In genomic region chr7:6248581-6248980, GRCh38 we compare ENCODE assay signal across 1 cellular context.
TF ChIP-seq lines count a peak whose summit lies in the region.

No MANE protein-coding gene starts in this region.

TF ChIP-seq in K562, 482 proteins besides CTCF, POLR2A, EP300 and RAD21 (continued from another document):
- no peak for TF ChIP-seq CHD7 (IDR thresholded peaks at IDR 0.05; ENCODE audit: low read depth, low read length)
- TF ChIP-seq ZNF79 (CRISPR knock-in tag; IDR thresholded peaks at IDR 0.05; ENCODE audit: low read depth): no peak
- no peak for TF ChIP-seq BRCA1 (IDR thresholded peaks at IDR 0.05)
- TF ChIP-seq BRCA1 (CRISPR knock-in tag; IDR thresholded peaks at IDR 0.05): 0 out of 2 replicates have a peak, but pooled peaks have one; percentile 38
- 0 out of 2 replicates have a peak, but pooled peaks have one; percentile 8 for TF ChIP-seq ARID1B (IDR thresholded peaks at IDR 0.05)
- no peak for TF ChIP-seq ZNF263 (CRISPR knock-in tag; IDR thresholded peaks at IDR 0.05; ENCODE audit: borderline replicate concordance)
- no peak for TF ChIP-seq CBFA2T2 (conservative IDR thresholded peaks at IDR 0.05)
- peak; percentile 49 for TF ChIP-seq ATF3 (IDR thresholded peaks at IDR 0.05)
- no peak for TF ChIP-seq ATF3 (CRISPR knock-in tag; conservative IDR thresholded peaks at IDR 0.05)
- no peak for TF ChIP-seq ZC3H4 (CRISPR knock-in tag; IDR thresholded peaks at IDR 0.05; ENCODE audit: borderline replicate concordance)
- TF ChIP-seq C11orf30 (IDR thresholded peaks at IDR 0.05; ENCODE audit: low read depth): peak; percentile 20; the same call in 1 of the 2 replicates
- no peak for TF ChIP-seq SREBF2 (CRISPR knock-in tag; IDR thresholded peaks at IDR 0.05)
- TF ChIP-seq SAFB2 (IDR thresholded peaks at IDR 0.05; ENCODE audit: borderline replicate concordance, low read depth, low read length, severe bottlenecking): no peak
- TF ChIP-seq ELK3 (CRISPR knock-in tag; IDR thresholded peaks at IDR 0.05): no peak
- TF ChIP-seq KDM1A (IDR thresholded peaks at IDR 0.05): peak in 1 of 2 experiments; percentile 7; a peak in 1 of 4 replicates
- TF ChIP-seq FOXJ3 (CRISPR knock-in tag; IDR thresholded peaks at IDR 0.05): no peak
- no peak for TF ChIP-seq FUS (optimal IDR thresholded peaks at IDR 0.05; ENCODE audit: low read depth, low read length)
- no peak for TF ChIP-seq ZNF77 (CRISPR knock-in tag; IDR thresholded peaks at IDR 0.05)
- no peak for TF ChIP-seq OTX1 (CRISPR knock-in tag; IDR thresholded peaks at IDR 0.05)
- TF ChIP-seq HNRNPH1 (optimal IDR thresholded peaks at IDR 0.05; ENCODE audit: low read depth, low read length): no peak
- peak; percentile 37; the same call in 1 of the 2 replicates for TF ChIP-seq JUND (IDR thresholded peaks at IDR 0.05; ENCODE audit: borderline replicate concordance, low read depth, low read length)
- TF ChIP-seq JUND (tag; IDR thresholded peaks at IDR 0.05; ENCODE audit: borderline replicate concordance, low read depth, low read length): no peak
- peak; percentile 35; the same call in 1 of the 2 replicates for TF ChIP-seq CEBPB (tag; IDR thresholded peaks at IDR 0.05)
